In the genomic region with DNA sequence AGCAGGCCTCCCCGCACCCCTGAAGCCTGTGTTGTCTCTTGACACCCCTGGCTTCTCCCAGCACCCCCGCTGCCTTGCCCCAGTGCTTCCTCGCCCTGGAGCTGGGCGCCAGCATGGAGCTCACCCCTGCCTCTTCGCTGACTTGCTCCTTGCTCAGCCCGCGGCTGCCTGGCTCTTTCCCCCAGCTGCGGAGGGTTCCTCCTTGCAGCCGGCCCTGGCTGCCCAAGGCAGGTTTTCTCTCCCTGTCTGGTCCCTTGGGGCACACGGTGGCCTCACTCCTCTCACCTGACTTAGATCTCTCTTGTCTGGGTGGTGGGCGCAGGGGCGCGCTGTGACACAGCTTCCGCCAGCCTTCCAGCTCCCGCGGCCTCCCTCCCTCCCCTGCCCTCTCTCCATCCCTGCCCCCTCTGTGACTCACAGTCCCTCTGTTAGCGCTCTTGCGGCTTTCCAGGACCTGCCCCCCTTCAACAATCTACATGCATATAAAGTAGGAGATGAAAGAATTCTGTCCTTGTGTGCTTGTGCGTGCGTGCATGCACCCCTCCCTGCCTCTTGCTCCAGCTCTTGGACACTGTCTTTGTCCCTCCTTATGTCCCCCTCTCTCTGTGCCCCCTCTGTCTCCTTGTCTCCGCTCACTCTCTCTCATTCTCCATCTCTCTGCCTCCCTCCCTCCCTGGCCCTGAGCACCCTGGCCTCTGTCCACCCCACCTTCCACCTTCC, we compare ENCODE assay signal across 9 cellular contexts. TPM values are rescaled to one million over a fixed set of nuclear protein-coding genes. Genes with fewer than 3 reads are reported as not detected.
DNase-seq lines count a peak whose midpoint lies in the region; ATAC-seq and TF ChIP-seq lines count a peak whose summit lies in the region.
"Had no signal": no experiment of that assay in that cellular context is flagged by ENCODE, and none has a peak within 500 bp of the region (broad histone marks: within the 10 kb centered on the region; RNA-seq: fewer than 3 reads in every experiment).

No MANE protein-coding gene starts in this region.

- peak overlapping the region; percentile 75 for H3K27ac ChIP-seq in hepatocyte
- H3K27ac ChIP-seq: 22Rv1 had no signal

- 56% methylated on average over 14 of the region's 21 CpGs for WGBS in hepatocyte (ENCODE audit: low lambda C conversion rate, missing lambda C conversion rate)

- peak overlapping the region; percentile 69 for H3K4me2 ChIP-seq in hepatocyte

- no peaks in the 10 kb centered on the region for H4K20me1 ChIP-seq in hepatocyte (ENCODE audit: insufficient read depth, poor library complexity, severe bottlenecking)

- H3K79me2 ChIP-seq in hepatocyte = no peaks in the 10 kb centered on the region

- H3K4me3 ChIP-seq in hepatocyte = no peak overlapping the region

- H3K9me3 ChIP-seq in hepatocyte (ENCODE audit: low read depth) = no peaks in the 10 kb centered on the region

- DNase-seq in DMS 273 (lab: John Stamatoyannopoulos, UW; ENCODE audit: unreplicated experiment) (peak; percentile 82), DMS 273 treated with DMSO at 0.1 percent for 48 hours (lab: John Stamatoyannopoulos, UW) (no peak), NCI-H460 (ENCODE audit: extremely low read depth, low read depth) (peak; percentile 35), hepatocyte (ENCODE audit: low spot score) (peak; percentile 72)
- peak; percentile 31 for DNase-seq in activated naive CD4-positive, alpha-beta T cell treated with anti-CD3 and anti-CD28 coated beads, Interleukin-2, amount 50 U/mL, for 16 hours
- DNase-seq in stimulated activated CD4-positive, alpha-beta T cell treated with anti-CD3 and anti-CD28 coated beads, TNF-alpha, amount 100 ng/mL, for 24 hours (ENCODE audit: low read depth in 3 of 3) = peak in 2 of 3 experiments; percentile 9 to 32

- H3K27me3 ChIP-seq in hepatocyte = no peaks in the 10 kb centered on the region

- no peak for TF ChIP-seq CTCF in hepatocyte (IDR thresholded peaks at IDR 0.05; ENCODE audit: poor library complexity)

- H3K36me3 ChIP-seq in hepatocyte (replicated peaks; ENCODE audit: insufficient read depth, low read depth) = no peaks in the 10 kb centered on the region

- H2AFZ ChIP-seq in hepatocyte = no peak overlapping the region

- peaks cover 5% of the 10 kb centered on the region for H3K4me1 ChIP-seq in hepatocyte (ENCODE audit: insufficient read depth)

- ATAC-seq in GM21367 (IDR thresholded peaks at IDR 0.05; ENCODE audit: unreplicated experiment) (no peak), HG02759 (IDR thresholded peaks at IDR 0.05; ENCODE audit: unreplicated experiment) (no peak)

- no peaks in the 10 kb centered on the region for H3K9me2 ChIP-seq in hepatocyte (replicated peaks; ENCODE audit: insufficient read depth)

RNA-seq across cellular contexts. Expression of a gene that starts 2.2 kb away (rescaled TPM):
- total RNA-seq in NCI-H460 (2014; rRNA removed; shearing (Covaris generic)) = 3.3 and 4.9 TPM in 2 replicates
- 12.3 TPM in 2 replicates for polyA plus RNA-seq in NCI-H460 (2014; cell fraction: nucleus; rRNA removed)
- 0.27 and 1.4 TPM in 2 replicates for total RNA-seq in hepatocyte
- 0.87 and 5.7 TPM in 2 replicates for polyA plus RNA-seq in hepatocyte

RNA-seq across cellular contexts. Expression of a gene that starts 14.6 kb away (rescaled TPM):
- total RNA-seq in NCI-H460 (2014; rRNA removed; shearing (Covaris generic)) = 0.12 and 0.17 TPM in 2 replicates
- 0.51 TPM in 1 of 2 replicates, not detected in the other for polyA plus RNA-seq in NCI-H460 (2014; cell fraction: nucleus; rRNA removed)
- total RNA-seq in hepatocyte = 0.08 and 0.20 TPM in 2 replicates
- 0.32 and 0.89 TPM in 2 replicates for polyA plus RNA-seq in hepatocyte

RNA-seq across cellular contexts. Expression of a gene that starts 27.9 kb away (rescaled TPM):
- total RNA-seq in NCI-H460 (2014; rRNA removed; shearing (Covaris generic)) = 81.4 and 82.4 TPM in 2 replicates
- polyA plus RNA-seq in NCI-H460 (2014; cell fraction: nucleus; rRNA removed) = 158 and 171 TPM in 2 replicates
- total RNA-seq in hepatocyte = 35.4 and 35.8 TPM in 2 replicates
- polyA plus RNA-seq in hepatocyte = 60.0 and 74.3 TPM in 2 replicates

RNA-seq across cellular contexts. Expression of a gene that starts 28.2 kb away (rescaled TPM):
- total RNA-seq in NCI-H460 (2014; rRNA removed; shearing (Covaris generic)) = 387 and 464 TPM in 2 replicates
- polyA plus RNA-seq in NCI-H460 (2014; cell fraction: nucleus; rRNA removed) = 269 and 450 TPM in 2 replicates
- total RNA-seq in hepatocyte = 316 and 385 TPM in 2 replicates
- 665 and 693 TPM in 2 replicates for polyA plus RNA-seq in hepatocyte

RNA-seq across cellular contexts. Expression of a gene that starts 41.6 kb away (rescaled TPM):
- total RNA-seq in NCI-H460 (2014; rRNA removed; shearing (Covaris generic)) = 9.2 and 11.2 TPM in 2 replicates
- 13.3 and 23.6 TPM in 2 replicates for polyA plus RNA-seq in NCI-H460 (2014; cell fraction: nucleus; rRNA removed)
- 8.3 and 10.5 TPM in 2 replicates for total RNA-seq in hepatocyte
- polyA plus RNA-seq in hepatocyte = 14.2 and 14.8 TPM in 2 replicates
